In genomic region chr20:51661609-51662178, GRCh38 we compare ENCODE assay signal across 1 cellular context.
A peak's percentile ranks its signal among the peaks of the same experiment; 100 is the strongest.
TF ChIP-seq lines count a peak whose summit lies in the region.

No MANE protein-coding gene starts in this region.

TF ChIP-seq in HepG2, 621 proteins besides CTCF, POLR2A, EP300 and RAD21 (continued from another document and continues in another):
- TF ChIP-seq ZBTB49 (CRISPR knock-in tag; IDR thresholded peaks at IDR 0.05; ENCODE audit: borderline replicate concordance) (no peak), NFATC3 (CRISPR knock-in tag; IDR thresholded peaks at IDR 0.05) (no peak), HMG20B (CRISPR knock-in tag; conservative IDR thresholded peaks at IDR 0.05) (peak; percentile 64; the same call in 1 of the 2 replicates), ESRRA (CRISPR knock-in tag; IDR thresholded peaks at IDR 0.05; ENCODE audit: low read depth) (no peak), MZF1 (CRISPR knock-in tag; IDR thresholded peaks at IDR 0.05; ENCODE audit: borderline replicate concordance) (no peak), ATF6 (CRISPR knock-in tag; conservative IDR thresholded peaks at IDR 0.05) (no peak), PRDM10 (CRISPR knock-in tag; IDR thresholded peaks at IDR 0.05; ENCODE audit: low read depth) (no peak), AKAP8 (CRISPR knock-in tag; IDR thresholded peaks at IDR 0.05) (no peak), ZNF3 (CRISPR knock-in tag; IDR thresholded peaks at IDR 0.05) (no peak), KDM3A (CRISPR knock-in tag; IDR thresholded peaks at IDR 0.05; ENCODE audit: low read depth) (no peak), ZNF768 (CRISPR knock-in tag; IDR thresholded peaks at IDR 0.05) (no peak), CCAR2 (optimal IDR thresholded peaks at IDR 0.05; ENCODE audit: low read depth, low read length) (no peak), RXRA (CRISPR knock-in tag; IDR thresholded peaks at IDR 0.05) (peak; percentile 96; the same call in 1 of the 2 replicates), MTA3 (CRISPR knock-in tag; IDR thresholded peaks at IDR 0.05) (no peak), PATZ1 (CRISPR knock-in tag; IDR thresholded peaks at IDR 0.05) (no peak), ZNF598 (CRISPR knock-in tag; IDR thresholded peaks at IDR 0.05; ENCODE audit: borderline replicate concordance) (no peak), ZBTB33 (CRISPR knock-in tag; IDR thresholded peaks at IDR 0.05) (peak; percentile 29; the same call in 1 of the 2 replicates), ZNF205 (CRISPR knock-in tag; IDR thresholded peaks at IDR 0.05) (0 out of 2 replicates have a peak, but pooled peaks have one; percentile 53), CREB3 (CRISPR knock-in tag; IDR thresholded peaks at IDR 0.05) (no peak), SALL2 (CRISPR knock-in tag; IDR thresholded peaks at IDR 0.05) (no peak), SRF (IDR thresholded peaks at IDR 0.05; ENCODE audit: low read depth, low read length) (no peak), BCLAF1 (IDR thresholded peaks at IDR 0.05) (no peak), ZNF207 (IDR thresholded peaks at IDR 0.05; ENCODE audit: borderline replicate concordance) (no peak), TFDP2 (CRISPR knock-in tag; IDR thresholded peaks at IDR 0.05) (no peak), SNRNP70 (IDR thresholded peaks at IDR 0.05; ENCODE audit: low read depth, low read length) (no peak), ZHX1 (CRISPR knock-in tag; IDR thresholded peaks at IDR 0.05; ENCODE audit: low read depth) (no peak), PCBP2 (optimal IDR thresholded peaks at IDR 0.05; ENCODE audit: low read depth, low read length, poor library complexity, severe bottlenecking) (no peak), NBN (conservative IDR thresholded peaks at IDR 0.05) (no peak), NFIB (CRISPR knock-in tag; IDR thresholded peaks at IDR 0.05; ENCODE audit: borderline replicate concordance) (no peak), ATF4 (CRISPR knock-in tag; IDR thresholded peaks at IDR 0.05) (peak in 1 of 2 experiments; percentile 45; a peak in 1 of 4 replicates), ZNF431 (CRISPR knock-in tag; IDR thresholded peaks at IDR 0.05; ENCODE audit: borderline replicate concordance, low read depth) (no peak), ZNF567 (CRISPR knock-in tag; IDR thresholded peaks at IDR 0.05; ENCODE audit: borderline replicate concordance) (no peak), FOXO1 (CRISPR knock-in tag; IDR thresholded peaks at IDR 0.05) (peak; percentile 70; the same call in 1 of the 2 replicates), HIVEP1 (CRISPR knock-in tag; IDR thresholded peaks at IDR 0.05) (no peak), ZNF326 (CRISPR knock-in tag; IDR thresholded peaks at IDR 0.05; ENCODE audit: borderline replicate concordance) (no peak), CHD2 (IDR thresholded peaks at IDR 0.05; ENCODE audit: low read depth, low read length) (no peak), ZNF569 (CRISPR knock-in tag; IDR thresholded peaks at IDR 0.05; ENCODE audit: borderline replicate concordance) (no peak), ZNF282 (IDR thresholded peaks at IDR 0.05; ENCODE audit: partially characterized antibody) (no peak), ONECUT2 (CRISPR knock-in tag; IDR thresholded peaks at IDR 0.05) (no peak), SRY (CRISPR knock-in tag; IDR thresholded peaks at IDR 0.05) (no peak), TCF7 (IDR thresholded peaks at IDR 0.05; ENCODE audit: low read depth) (peak; percentile 98)
